In genomic region chr19:7394728-7395359, GRCh38 we compare ENCODE assay signal across 8 cellular contexts. TPM values are rescaled to one million over a fixed set of nuclear protein-coding genes. Genes with fewer than 3 reads are reported as not detected.
DNase-seq lines count a peak whose midpoint lies in the region; ATAC-seq lines count a peak whose summit lies in the region.

No MANE protein-coding gene starts in this region.

- no peaks in the 10 kb centered on the region for H3K4me1 ChIP-seq in endocrine pancreas (ENCODE audit: control insufficient read depth, insufficient read depth, low read length)

- no peaks in the 10 kb centered on the region for H3K36me3 ChIP-seq in endocrine pancreas (ENCODE audit: control insufficient read depth, insufficient read depth, low read length)

- ATAC-seq in GM19438 (IDR thresholded peaks at IDR 0.05; ENCODE audit: low read depth, unreplicated experiment): peak; percentile 69

- H3K27me3 ChIP-seq in endocrine pancreas (ENCODE audit: control insufficient read depth, insufficient read depth, low read length): no peaks in the 10 kb centered on the region

- peak overlapping the region; percentile 92 for H3K9ac ChIP-seq in endocrine pancreas (ENCODE audit: control insufficient read depth, insufficient read depth, low read length)

- H3K9me3 ChIP-seq in endocrine pancreas (ENCODE audit: control insufficient read depth, low read length): no peaks in the 10 kb centered on the region

- peak; percentile 97 for DNase-seq in CD1c-positive myeloid dendritic cell (ENCODE audit: extremely low spot score)
- peak; percentile 82 for DNase-seq in HT1080 (ENCODE audit: low read depth)
- peak; percentile 50 to 67 for DNase-seq in NOMO-1 (lab: John Stamatoyannopoulos, UW; ENCODE audit: unreplicated experiment in 2 of 2)
- peak; percentile 68 for DNase-seq in activated CD8-positive, alpha-beta memory T cell treated with anti-CD3 and anti-CD28 coated beads, Interleukin-2, amount 50 U/mL, for 24 hours (ENCODE audit: extremely low read depth)
- peak; percentile 99 for DNase-seq in mesenteric fat pad (ENCODE audit: low spot score)
- DNase-seq in stimulated activated CD8-positive, alpha-beta memory T cell treated with anti-CD3 and anti-CD28 coated beads, Interleukin-12 subunit alpha, Interleukin-12 subunit beta, amount 100 ng/mL, for 24 hours (ENCODE audit: extremely low read depth): peak; percentile 66

- H3K4me3 ChIP-seq in endocrine pancreas (ENCODE audit: control insufficient read depth, insufficient read depth, low read length): no peak overlapping the region

RNA-seq across cellular contexts. Expression of gene ARHGEF18, which starts 46.1 kb away (rescaled TPM):
- total RNA-seq in HT1080 (2014; rRNA removed; shearing (Covaris generic)): 20.5 and 20.7 TPM in 2 replicates
- 15.0 and 17.3 TPM in 2 replicates for polyA plus RNA-seq in HT1080 (2015; cell fraction: cytosol; rRNA removed)
- 22.2 and 23.3 TPM in 2 replicates for polyA plus RNA-seq in HT1080 (2015; cell fraction: nucleus; rRNA removed)
- 18.4 TPM for total RNA-seq in mesenteric fat pad
